ENCODE assay signal across 10 cellular contexts in the genomic region with DNA sequence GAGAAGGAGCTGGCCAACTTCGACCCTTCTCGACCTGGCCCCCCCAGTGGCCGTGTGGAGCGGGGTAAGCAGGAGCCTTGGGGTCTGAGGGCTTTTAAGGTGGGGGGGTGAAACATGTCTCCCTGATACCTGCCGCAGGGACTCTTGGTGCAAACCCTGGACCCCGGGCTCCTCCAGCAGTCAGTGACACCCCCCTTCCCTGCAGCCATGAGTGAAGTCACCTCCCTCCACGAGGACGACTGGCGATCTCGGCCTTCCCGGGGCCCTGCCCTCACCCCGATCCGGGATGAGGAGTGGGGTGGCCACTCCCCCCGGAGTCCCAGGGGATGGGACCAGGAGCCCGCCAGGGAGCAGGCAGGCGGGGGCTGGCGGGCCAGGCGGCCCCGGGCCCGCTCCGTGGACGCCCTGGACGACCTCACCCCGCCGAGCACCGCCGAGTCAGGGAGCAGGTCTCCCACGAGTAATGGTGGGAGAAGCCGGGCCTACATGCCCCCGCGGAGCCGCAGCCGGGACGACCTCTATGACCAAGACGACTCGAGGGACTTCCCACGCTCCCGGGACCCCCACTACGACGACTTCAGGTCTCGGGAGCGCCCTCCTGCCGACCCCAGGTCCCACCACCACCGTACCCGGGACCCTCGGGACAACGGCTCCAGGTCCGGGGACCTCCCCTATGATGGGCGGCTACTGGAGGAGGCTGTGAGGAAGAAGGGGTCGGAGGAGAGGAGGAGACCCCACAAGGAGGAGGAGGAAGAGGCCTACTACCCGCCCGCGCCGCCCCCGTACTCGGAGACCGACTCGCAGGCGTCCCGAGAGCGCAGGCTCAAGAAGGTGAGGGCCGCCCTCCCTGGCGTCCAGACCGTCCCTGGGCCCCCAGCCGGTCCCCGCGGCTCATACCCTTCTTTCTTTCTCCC. TPM values are rescaled to one million over a fixed set of nuclear protein-coding genes. Genes with fewer than 3 reads are reported as not detected.
DNase-seq lines count a peak whose midpoint lies in the region; ATAC-seq, FAIRE-seq and TF ChIP-seq lines count a peak whose summit lies in the region.
"Had no signal": no experiment of that assay in that cellular context is flagged by ENCODE, and none has a peak within 500 bp of the region (broad histone marks: within the 10 kb centered on the region; RNA-seq: fewer than 3 reads in every experiment).

No MANE protein-coding gene starts in this region.

- no peak for FAIRE-seq in astrocyte (lab: Jason Lieb, UNC)
- FAIRE-seq: A204.1, colon had no signal

- peak; percentile 9; the same call in 2 of the 3 replicates for ATAC-seq in RWPE2 (ENCODE audit: low read depth)
- no peak for ATAC-seq in GM21717 (IDR thresholded peaks at IDR 0.05; ENCODE audit: unreplicated experiment)
- no peak for ATAC-seq in GM21576 (IDR thresholded peaks at IDR 0.05; ENCODE audit: unreplicated experiment)

- peak overlapping the region; percentile 98 for H3K27ac Mint-ChIP-seq in astrocyte (ENCODE audit: unreplicated experiment)

- peaks cover 4% of the 10 kb centered on the region for H3K36me3 Mint-ChIP-seq in astrocyte (ENCODE audit: low read depth, unreplicated experiment)

- peaks cover 28% of the 10 kb centered on the region for H3K79me2 ChIP-seq in astrocyte (ENCODE audit: insufficient read depth, low read length)

- TF ChIP-seq CTCF in RWPE2 (IDR thresholded peaks at IDR 0.05; ENCODE audit: poor library complexity, severe bottlenecking), result no peak
- no peak for TF ChIP-seq CTCF in astrocyte (IDR thresholded peaks at IDR 0.05; ENCODE audit: insufficient read depth, low read depth, low read length)

- H3K4me1 Mint-ChIP-seq in astrocyte (ENCODE audit: low read depth, unreplicated experiment), result peaks cover 5% of the 10 kb centered on the region

- H3K27ac ChIP-seq in RWPE2 (ENCODE audit: poor library complexity, severe bottlenecking), result peak overlapping the region; percentile 90
- peak overlapping the region; percentile 83 for H3K27ac ChIP-seq in astrocyte (ENCODE audit: low read depth, low read length)
- peak overlapping the region; percentile 91 for H3K27ac ChIP-seq in skeletal muscle tissue (ENCODE audit: low read depth, low read length)

- peaks cover 41% of the 10 kb centered on the region for H3K36me3 ChIP-seq in RWPE2 (ENCODE audit: low read depth)
- peaks cover 12% of the 10 kb centered on the region for H3K36me3 ChIP-seq in astrocyte (ENCODE audit: insufficient read depth, low read length)
- H3K36me3 ChIP-seq in skeletal muscle tissue (ENCODE audit: control insufficient read depth in 3 of 3, insufficient read depth in 3 of 3, low read length in 3 of 3), result peaks cover 21 to 22% (median 22%) of the 10 kb centered on the region in 3 donors

- H2AFZ ChIP-seq in astrocyte (ENCODE audit: low read depth, low read length), result peak overlapping the region; percentile 75

- H3K4me3 Mint-ChIP-seq in astrocyte (ENCODE audit: unreplicated experiment), result peak overlapping the region; percentile 94

- peak overlapping the region; percentile 98 for H3K4me3 ChIP-seq in RWPE2 (ENCODE audit: severe bottlenecking)
- H3K4me3 ChIP-seq in astrocyte (ENCODE audit: insufficient read depth, low read depth, low read length), result peak overlapping the region; percentile 95
- H3K4me3 ChIP-seq in iPS-11a (ENCODE audit: low read depth, low read length), result peak overlapping the region; percentile 63
- H3K4me3 ChIP-seq in skeletal muscle tissue (ENCODE audit: low read length in 3 of 3), result peak overlapping the region; percentile 85 to 87 (median 86)

- H3K4me1 ChIP-seq in RWPE2 (ENCODE audit: insufficient read depth, poor library complexity, severe bottlenecking), result no peaks in the 10 kb centered on the region
- peaks cover 5% of the 10 kb centered on the region for H3K4me1 ChIP-seq in astrocyte (ENCODE audit: insufficient read depth, low read length)
- H3K4me1 ChIP-seq in skeletal muscle tissue (ENCODE audit: control insufficient read depth in 3 of 3, insufficient read depth in 3 of 3, low read length in 3 of 3), result peaks cover 34 to 57% (median 42%) of the 10 kb centered on the region in 3 donors

- no peaks in the 10 kb centered on the region for H3K9me3 Mint-ChIP-seq in astrocyte (ENCODE audit: unreplicated experiment)

- no peaks in the 10 kb centered on the region for H3K27me3 Mint-ChIP-seq in astrocyte (ENCODE audit: low read depth, unreplicated experiment)

- H3K27me3 ChIP-seq in RWPE2 (ENCODE audit: insufficient read depth, poor library complexity, severe bottlenecking) (no peaks in the 10 kb centered on the region), astrocyte (ENCODE audit: insufficient read depth, low read length) (no peaks in the 10 kb centered on the region), skeletal muscle tissue (ENCODE audit: control insufficient read depth in 3 of 3, insufficient read depth in 3 of 3, low read length in 3 of 3) (no peaks in the 10 kb centered on the region)

- DNase-seq in DMS 273 (lab: John Stamatoyannopoulos, UW; ENCODE audit: unreplicated experiment) (peak; percentile 66), DMS 273 treated with DMSO at 0.1 percent for 48 hours (lab: John Stamatoyannopoulos, UW) (no peak), RWPE2 (ENCODE audit: low spot score) (peak; percentile 63), astrocyte (ENCODE audit: low read depth) (no peak)

- H3K9ac ChIP-seq in astrocyte (ENCODE audit: low read length) (peak overlapping the region; percentile 96), skeletal muscle tissue (ENCODE audit: low read depth in 1 of 3, low read length in 3 of 3) (peak overlapping the region; percentile 91 to 96 (median 95))

- H3K9me3 ChIP-seq in RWPE2 (ENCODE audit: severe bottlenecking), result no peaks in the 10 kb centered on the region
- no peaks in the 10 kb centered on the region for H3K9me3 ChIP-seq in astrocyte (ENCODE audit: insufficient read depth, low read depth, low read length)
- H3K9me3 ChIP-seq in skeletal muscle tissue (ENCODE audit: control insufficient read depth in 3 of 3, low read length in 3 of 3), result no peaks in the 10 kb centered on the region

- peaks cover 16% of the 10 kb centered on the region for H4K20me1 ChIP-seq in astrocyte (ENCODE audit: insufficient read depth, low read length)

- H3K4me2 ChIP-seq in astrocyte (ENCODE audit: low read length), result peak overlapping the region; percentile 96

RNA-seq across cellular contexts. Expression of a gene that starts 1.6 kb away (rescaled TPM):
- total RNA-seq in astrocyte (68.9 and 70.0 TPM in 2 replicates), skeletal muscle tissue (24.5 TPM)

RNA-seq across cellular contexts. Expression of a gene that starts 15.2 kb away (rescaled TPM):
- total RNA-seq in astrocyte, result 0.36 and 0.38 TPM in 2 replicates
- total RNA-seq in skeletal muscle tissue, result not detected

RNA-seq across cellular contexts. Expression of a gene that starts 18.4 kb away (rescaled TPM):
- total RNA-seq in astrocyte, result 8.4 and 18.1 TPM in 2 replicates
- total RNA-seq in skeletal muscle tissue, result 0.52 TPM

RNA-seq across cellular contexts. Expression of a gene that starts 24.8 kb away (rescaled TPM):
- total RNA-seq in astrocyte (not detected in 2 replicates), skeletal muscle tissue (1.6 TPM)

RNA-seq across cellular contexts. Expression of a gene that starts 38.6 kb away (rescaled TPM):
- total RNA-seq in astrocyte, result not detected in 2 replicates
- not detected for total RNA-seq in skeletal muscle tissue

Comparison
In these comparisons a context has a peak if more than half of its experiments do, and no peak if none do; other contexts are left out.
1. DNase-seq: peak in DMS 273 (single experiment) and RWPE2 (single experiment); none in DMS 273 treated with DMSO at 0.1 percent for 48 hours (single experiment) and astrocyte (single experiment).
2. Peak in every context shown above with its lines, with median percentiles within 50 percentile points of each other: H3K27ac ChIP-seq and H3K4me3 ChIP-seq.